12 cellular contexts compared by ENCODE assay signal in the genomic region with DNA sequence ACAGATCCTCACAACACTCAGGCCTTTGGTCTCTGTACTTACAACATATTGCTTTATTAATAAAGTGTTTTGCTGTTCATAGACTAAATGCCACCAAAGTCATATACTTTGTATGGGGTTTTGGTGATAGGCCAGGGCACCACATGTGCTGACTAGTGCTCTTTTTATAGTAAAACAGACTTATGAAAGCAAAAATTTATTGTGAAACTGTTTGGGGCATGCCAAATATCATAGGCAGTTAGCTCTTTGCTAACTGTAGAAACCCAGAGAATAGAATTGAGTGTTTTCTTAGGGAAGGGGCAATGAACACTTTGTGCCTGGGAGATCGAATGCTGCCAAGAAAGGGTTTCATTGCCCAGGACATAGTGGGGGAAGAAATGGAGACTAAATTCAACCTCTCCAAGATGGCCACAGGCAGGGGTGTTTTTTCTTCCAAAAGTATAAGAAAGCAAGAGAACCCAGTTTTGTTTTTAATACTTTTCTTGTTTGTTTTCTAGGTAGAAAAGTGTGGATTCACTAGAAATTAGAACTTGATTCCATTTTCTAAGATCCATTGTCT.
A peak's percentile ranks its signal among the peaks of the same experiment; 100 is the strongest.
DNase-seq lines count a peak whose midpoint lies in the region; ATAC-seq and TF ChIP-seq lines count a peak whose summit lies in the region.
"Had no signal": no experiment of that assay in that cellular context is flagged by ENCODE, and none has a peak within 500 bp of the region (broad histone marks: within the 10 kb centered on the region; RNA-seq: fewer than 3 reads in every experiment).

No MANE protein-coding gene starts in this region.

- H3K9me3 ChIP-seq in OCI-LY7 (ENCODE audit: low read length) = 0 out of 2 replicates have a peak, but pooled peaks cover 4% of the 10 kb centered on the region
- H3K9me3 ChIP-seq in trophoblast cell (ENCODE audit: insufficient read depth, low read depth, low read length) = no peaks in the 10 kb centered on the region
- no peaks in the 10 kb centered on the region for H3K9me3 ChIP-seq in suprapubic skin

- H3K4me3 Mint-ChIP-seq in T-cell = no peak overlapping the region
- H3K4me3 Mint-ChIP-seq: activated T-cell treated with anti-CD3 and anti-CD28 coated beads, Interleukin-2, amount 50 U/mL, for 4 hours had no signal

- H2BK120ac ChIP-seq in trophoblast cell (ENCODE audit: insufficient read depth, low read length, poor library complexity) = no peak overlapping the region

- ATAC-seq in GM21360 (IDR thresholded peaks at IDR 0.05; ENCODE audit: unreplicated experiment) = peak; percentile 38
- peak; percentile 52 for ATAC-seq in HG03045 (IDR thresholded peaks at IDR 0.05; ENCODE audit: unreplicated experiment)
- ATAC-seq in T-cell (replicated peaks in 1 of 4) = no peak
- ATAC-seq: activated T-cell treated with anti-CD3 and anti-CD28 coated beads, Interleukin-2, amount 50 U/mL, for 4 hours had no signal

- H3K23ac ChIP-seq in trophoblast cell (ENCODE audit: low read length) = no peak overlapping the region

- H4K91ac ChIP-seq in trophoblast cell (ENCODE audit: low read depth, low read length) = no peak overlapping the region

- CTCF ChIA-PET in OCI-LY7 (lab: Charles Lee; ENCODE audit: unreplicated experiment) = no interaction called here
- CTCF ChIA-PET in T-cell (lab: Charles Lee) = no interaction called here

- no CpG with 5 or more reads among the region's 1 CpG for WGBS in trophoblast cell (ENCODE audit: extremely low coverage, insufficient coverage, insufficient read length)
- 58% methylated on average over 1 of the region's 1 CpG for WGBS in suprapubic skin

- intact Hi-C loops in OCI-LY7 (cut with micrococcal nuclease; ENCODE audit: unreplicated experiment) = loop anchor here (5.0 kb wide), 1 partner anchor 243 kb away; no protein-coding TSS in a partner anchor

- no peaks in the 10 kb centered on the region for H3K9me2 ChIP-seq in OCI-LY7 (ENCODE audit: insufficient read depth, low read length)

- H3K27me3 ChIP-seq in trophoblast cell (ENCODE audit: insufficient read depth, low read length) = no peaks in the 10 kb centered on the region
- H3K27me3 ChIP-seq in suprapubic skin = no peaks in the 10 kb centered on the region

- H3K9me3 Mint-ChIP-seq in T-cell = no peaks in the 10 kb centered on the region
- H3K9me3 Mint-ChIP-seq: activated T-cell treated with anti-CD3 and anti-CD28 coated beads, Interleukin-2, amount 50 U/mL, for 4 hours had no signal

- no peak overlapping the region for H2BK12ac ChIP-seq in trophoblast cell (ENCODE audit: low read length)

- peak overlapping the region; percentile 61 for H3K4me2 ChIP-seq in OCI-LY7 (ENCODE audit: low read length)
- no peak overlapping the region for H3K4me2 ChIP-seq in trophoblast cell (ENCODE audit: low read length)

- no peak overlapping the region for H3K9ac ChIP-seq in trophoblast cell (ENCODE audit: low read length)

- no peak overlapping the region for H3K27ac Mint-ChIP-seq in T-cell

- POLR2A ChIA-PET in OCI-LY7 (lab: Charles Lee) = interaction anchor here (0.5 to 2.3 kb wide), 6 partner anchors 8 to 491 kb away, joined by 3 to 6 read pairs (median 4); no protein-coding TSS in a partner anchor
- POLR2A ChIA-PET in T-cell (lab: Charles Lee) = no interaction called here

- H4K8ac ChIP-seq in trophoblast cell (ENCODE audit: low read depth, low read length) = no peak overlapping the region

- H3K14ac ChIP-seq in trophoblast cell (ENCODE audit: low read length) = no peak overlapping the region

- H3K36me3 Mint-ChIP-seq in T-cell = no peaks in the 10 kb centered on the region

- peak overlapping the region; percentile 27 for H3K27ac ChIP-seq in OCI-LY7 (ENCODE audit: low read depth, low read length, poor library complexity, severe bottlenecking)
- no peak overlapping the region for H3K27ac ChIP-seq in trophoblast cell (ENCODE audit: low read depth, low read length)
- no peak overlapping the region for H3K27ac ChIP-seq in suprapubic skin

- H3K79me2 ChIP-seq in OCI-LY7 (ENCODE audit: insufficient read depth, low read depth, low read length) (no peaks in the 10 kb centered on the region), trophoblast cell (ENCODE audit: control insufficient read depth, insufficient read depth, low read length, poor library complexity) (no peaks in the 10 kb centered on the region)

- BruUV-seq in OCI-LY7 (replicated peaks; lab: Mats Ljungman, UMichigan) = no TSS peak

- H2AFZ ChIP-seq in OCI-LY7 (ENCODE audit: low read length) = no peak overlapping the region
- no peak overlapping the region for H2AFZ ChIP-seq in trophoblast cell (ENCODE audit: insufficient read depth, low read length, poor library complexity)

- no peak overlapping the region for H2AK5ac ChIP-seq in trophoblast cell (ENCODE audit: low read length)

- 0 out of 2 replicates have a peak, but pooled peaks cover 4% of the 10 kb centered on the region for H4K20me1 ChIP-seq in OCI-LY7 (ENCODE audit: insufficient read depth, low read length)

- TF ChIP-seq POLR2A in suprapubic skin (IDR thresholded peaks at IDR 0.05) = no peak

- H3K4me1 ChIP-seq in OCI-LY7 (ENCODE audit: insufficient read depth, low read length, poor library complexity, severe bottlenecking) = peaks cover 35% of the 10 kb centered on the region
- no peaks in the 10 kb centered on the region for H3K4me1 ChIP-seq in trophoblast cell (ENCODE audit: control insufficient read depth in 1 of 2, insufficient read depth in 2 of 2, low read length in 2 of 2)
- H3K4me1 ChIP-seq in suprapubic skin = peaks cover 8% of the 10 kb centered on the region

- no peak overlapping the region for H4K12ac ChIP-seq in trophoblast cell (ENCODE audit: low read depth, low read length)

- H3K79me1 ChIP-seq in trophoblast cell (ENCODE audit: low read length) = no peaks in the 10 kb centered on the region

- TF ChIP-seq EP300 in suprapubic skin (IDR thresholded peaks at IDR 0.05) = no peak

- DNase-seq in GM12865 (ENCODE audit: low read depth) (peak; percentile 54), OCI-LY7 (ENCODE audit: low spot score) (no peak), NCI-H2227 treated with DMSO at 0.1 percent for 48 hours (lab: John Stamatoyannopoulos, UW) (no peak), trophoblast cell (no peak), T-cell (no peak), suprapubic skin (ENCODE audit: low spot score in 2 of 2) (no peak)
- DNase-seq: activated T-cell treated with anti-CD3 and anti-CD28 coated beads, Interleukin-2, amount 50 U/mL, for 4 hours; AML-193; NCI-H510A treated with DMSO at 0.1 percent for 48 hours; stimulated activated CD4-positive, alpha-beta T cell treated with anti-CD3 and anti-CD28 coated beads, Interleukin-15, amount 100 ng/mL, for 24 hours had no signal

- H2BK5ac ChIP-seq in trophoblast cell (ENCODE audit: low read depth, low read length, poor library complexity) = no peak overlapping the region

- H3K4me1 Mint-ChIP-seq in T-cell = peaks cover 0 to 3% (median 0%) of the 10 kb centered on the region in 3 donors

- H3K27me3 Mint-ChIP-seq in T-cell = no peaks in the 10 kb centered on the region

- TF ChIP-seq CTCF in GM12865 (IDR thresholded peaks at IDR 0.05; ENCODE audit: insufficient read depth, low read depth, low read length, missing control alignments) (no peak), OCI-LY7 (conservative IDR thresholded peaks at IDR 0.05; ENCODE audit: low read length) (no peak), suprapubic skin (IDR thresholded peaks at IDR 0.05) (no peak)

- H3K36me3 ChIP-seq in OCI-LY7 (ENCODE audit: insufficient read depth, low read length) = peaks cover 6% of the 10 kb centered on the region; the same call in 1 of the 2 replicates
- no peaks in the 10 kb centered on the region for H3K36me3 ChIP-seq in trophoblast cell (ENCODE audit: control insufficient read depth in 1 of 2, insufficient read depth in 2 of 2, low read length in 2 of 2)
- H3K36me3 ChIP-seq in suprapubic skin = no peaks in the 10 kb centered on the region

- no peak overlapping the region for H3K18ac ChIP-seq in trophoblast cell (ENCODE audit: low read length)

- H3K4me3 ChIP-seq in GM12865 (ENCODE audit: low read depth, low read length) (peak overlapping the region; percentile 44), OCI-LY7 (ENCODE audit: low read depth, low read length, poor library complexity, severe bottlenecking) (peak overlapping the region; percentile 40), trophoblast cell (ENCODE audit: low read depth, low read length) (no peak overlapping the region), suprapubic skin (no peak overlapping the region)

- no peak overlapping the region for H3K4ac ChIP-seq in trophoblast cell (ENCODE audit: low read depth, low read length)

Comparison
In these comparisons a context has a peak if more than half of its experiments do, and no peak if none do; other contexts are left out.
1. H3K4me3 ChIP-seq: peak in GM12865 (single experiment) and OCI-LY7 (single experiment); none in trophoblast cell (single experiment) and suprapubic skin (single experiment).
2. ATAC-seq: peak in GM21360 (single experiment) and HG03045 (single experiment); none in T-cell (0 of 4).